Comparison of ENCODE assay signal across 8 cellular contexts in the genomic region with DNA sequence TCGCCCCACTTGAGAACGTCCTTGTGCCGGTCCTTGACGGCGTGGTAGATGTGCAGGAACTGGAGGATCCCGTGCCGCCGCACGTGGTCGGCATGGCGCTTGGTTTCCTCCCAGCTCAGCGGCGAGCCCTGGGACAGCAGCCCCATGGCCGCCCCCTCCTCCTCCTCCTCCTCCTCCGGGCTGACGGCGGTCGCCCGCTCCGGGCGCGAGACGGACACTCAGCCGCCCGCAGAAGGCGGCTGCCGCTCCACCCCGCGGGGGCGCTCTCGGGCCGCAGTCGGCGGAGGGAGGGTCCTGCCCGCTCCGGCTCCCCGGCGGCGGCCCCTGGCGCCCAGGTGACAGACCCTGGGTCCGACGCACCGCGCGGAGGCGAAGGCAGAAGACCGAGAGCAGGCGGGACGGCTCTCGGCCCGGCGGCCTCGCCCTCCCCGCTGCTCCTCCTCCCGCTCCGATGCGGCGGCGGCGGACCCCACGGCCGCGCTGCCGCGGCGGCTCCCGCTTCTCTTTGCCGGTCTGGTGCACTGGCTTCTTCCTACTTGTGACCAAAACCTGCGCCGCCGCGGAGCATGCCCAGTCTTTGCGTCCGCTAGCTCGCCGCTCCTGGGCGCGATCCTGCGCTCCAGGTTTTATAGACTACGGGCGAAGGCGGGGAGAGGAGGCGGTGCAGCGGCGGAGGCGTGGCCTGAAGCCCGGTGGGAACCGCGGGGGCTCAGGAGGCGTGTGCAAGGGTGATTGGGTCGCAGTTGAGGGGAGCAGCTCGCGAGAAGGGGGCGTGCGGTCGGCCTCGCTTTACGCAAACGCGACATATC. TPM values are rescaled to one million over a fixed set of nuclear protein-coding genes. Genes with fewer than 3 reads are reported as not detected.
DNase-seq lines count a peak whose midpoint lies in the region; ATAC-seq and TF ChIP-seq lines count a peak whose summit lies in the region.

A gene (minus strand): TSS at position 602 of the 809 bp plus-strand sequence. CDS start 456 bp downstream, at position 146.

- peak; percentile 92 for TF ChIP-seq CTCF in chondrocyte (IDR thresholded peaks at IDR 0.05)

- H3K4me1 Mint-ChIP-seq in chondrocyte (ENCODE audit: low read depth) = peaks cover 53% of the 10 kb centered on the region

- peak within 1 kb of the TSS; percentile 90 for H3K27ac Mint-ChIP-seq in chondrocyte (ENCODE audit: unreplicated experiment)

- ATAC-seq in GM19025 (IDR thresholded peaks at IDR 0.05; ENCODE audit: low read depth, unreplicated experiment) = peak; percentile 59
- peak; percentile 61 for ATAC-seq in HG03342 (IDR thresholded peaks at IDR 0.05; ENCODE audit: unreplicated experiment)

- H3K4me3 Mint-ChIP-seq in chondrocyte (ENCODE audit: unreplicated experiment) = peak within 1 kb of the TSS; percentile 85

- no peaks in the 10 kb centered on the region for H3K27me3 Mint-ChIP-seq in chondrocyte (ENCODE audit: low read depth)

- peak; percentile 97 to 98 for DNase-seq in AML-193 (lab: John Stamatoyannopoulos, UW)
- peak; percentile 93 to 97 for DNase-seq in NCI-H446 (lab: John Stamatoyannopoulos, UW)
- DNase-seq in activated CD4-positive, alpha-beta T cell treated with anti-CD3 and anti-CD28 coated beads for 1 hour = peak; percentile 77
- DNase-seq in chondrocyte (ENCODE audit: low spot score) = peak; percentile 97
- DNase-seq in kidney glomerular epithelial cell (lab: John Stamatoyannopoulos, UW) = peak; percentile 91
- peak; percentile 60 to 78 for DNase-seq in stimulated activated CD4-positive, alpha-beta T cell treated with anti-CD3 and anti-CD28 coated beads, Interleukin-1b, Interleukin-23, amount 100 ng/mL, for 1 hour (ENCODE audit: low read depth in 2 of 2)

- no peaks in the 10 kb centered on the region for H3K9me3 Mint-ChIP-seq in chondrocyte (ENCODE audit: low read depth)

- H3K36me3 Mint-ChIP-seq in chondrocyte (ENCODE audit: low read depth) = no peaks in the 10 kb centered on the region

RNA-seq across cellular contexts. Expression of the gene that starts here (rescaled TPM):
- 35.2 to 39.0 TPM (median 37.1 TPM) in 3 replicates for total RNA-seq in chondrocyte

Comparison
In these comparisons a context has a peak if more than half of its experiments do, and no peak if none do; other contexts are left out.
1. Peak in every context shown above with its lines: DNase-seq and ATAC-seq.